1 cellular context compared by ENCODE assay signal in the genomic region with DNA sequence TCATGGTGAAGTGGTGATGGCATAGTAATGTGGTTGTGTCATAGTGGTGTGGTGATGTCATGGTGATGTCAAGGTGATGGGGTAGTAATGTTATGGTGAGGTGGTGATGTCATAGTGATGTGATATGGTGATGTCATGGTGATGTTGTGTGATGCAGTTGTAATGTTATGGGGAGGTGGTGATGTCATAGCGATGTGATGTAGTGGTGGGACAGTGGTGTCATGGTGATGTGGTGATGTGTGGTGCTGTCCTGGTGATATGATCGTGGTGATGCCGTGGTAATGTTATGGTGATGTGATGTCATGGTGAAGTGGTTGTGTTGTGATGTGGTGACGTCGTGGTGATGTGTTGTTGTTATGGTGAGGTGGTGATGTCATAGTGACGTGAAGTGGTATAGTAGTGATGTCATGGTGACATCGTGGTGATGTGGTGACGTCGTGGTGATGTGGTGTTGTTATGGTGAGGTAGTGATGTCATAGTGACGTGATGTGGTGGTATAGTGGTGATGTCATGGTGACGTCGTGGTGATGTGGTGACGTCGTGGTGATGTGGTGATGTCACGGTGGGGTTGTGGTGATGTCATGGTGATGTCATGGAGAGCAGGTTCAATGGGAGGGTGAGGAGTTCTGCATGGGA.
TF ChIP-seq lines count a peak whose summit lies in the region.

No MANE protein-coding gene starts in this region.

TF ChIP-seq in SK-N-SH, 30 proteins besides CTCF, POLR2A, EP300 and RAD21 (continued from another document):
- no peak for TF ChIP-seq REST (IDR thresholded peaks at IDR 0.05; ENCODE audit: low read depth, low read length)
- no peak for TF ChIP-seq USF1 (IDR thresholded peaks at IDR 0.05; ENCODE audit: borderline replicate concordance, low read depth)
- no peak for TF ChIP-seq ELF1 (IDR thresholded peaks at IDR 0.05)
- TF ChIP-seq, protein P1, sequence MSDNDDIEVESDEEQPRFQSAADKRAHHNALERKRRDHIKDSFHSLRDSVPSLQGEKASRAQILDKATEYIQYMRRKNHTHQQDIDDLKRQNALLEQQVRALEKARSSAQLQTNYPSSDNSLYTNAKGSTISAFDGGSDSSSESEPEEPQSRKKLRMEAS (IDR thresholded peaks at IDR 0.05; ENCODE audit: low read depth): no peak
- TF ChIP-seq, protein P2, sequence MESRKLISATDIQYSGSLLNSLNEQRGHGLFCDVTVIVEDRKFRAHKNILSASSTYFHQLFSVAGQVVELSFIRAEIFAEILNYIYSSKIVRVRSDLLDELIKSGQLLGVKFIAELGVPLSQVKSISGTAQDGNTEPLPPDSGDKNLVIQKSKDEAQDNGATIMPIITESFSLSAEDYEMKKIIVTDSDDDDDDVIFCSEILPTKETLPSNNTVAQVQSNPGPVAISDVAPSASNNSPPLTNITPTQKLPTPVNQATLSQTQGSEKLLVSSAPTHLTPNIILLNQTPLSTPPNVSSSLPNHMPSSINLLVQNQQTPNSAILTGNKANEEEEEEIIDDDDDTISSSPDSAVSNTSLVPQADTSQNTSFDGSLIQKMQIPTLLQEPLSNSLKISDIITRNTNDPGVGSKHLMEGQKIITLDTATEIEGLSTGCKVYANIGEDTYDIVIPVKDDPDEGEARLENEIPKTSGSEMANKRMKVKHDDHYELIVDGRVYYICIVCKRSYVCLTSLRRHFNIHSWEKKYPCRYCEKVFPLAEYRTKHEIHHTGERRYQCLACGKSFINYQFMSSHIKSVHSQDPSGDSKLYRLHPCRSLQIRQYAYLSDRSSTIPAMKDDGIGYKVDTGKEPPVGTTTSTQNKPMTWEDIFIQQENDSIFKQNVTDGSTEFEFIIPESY (IDR thresholded peaks at IDR 0.05; ENCODE audit: borderline replicate concordance, low read depth): no peak
